23 cellular contexts compared by ENCODE assay signal in the genomic region with DNA sequence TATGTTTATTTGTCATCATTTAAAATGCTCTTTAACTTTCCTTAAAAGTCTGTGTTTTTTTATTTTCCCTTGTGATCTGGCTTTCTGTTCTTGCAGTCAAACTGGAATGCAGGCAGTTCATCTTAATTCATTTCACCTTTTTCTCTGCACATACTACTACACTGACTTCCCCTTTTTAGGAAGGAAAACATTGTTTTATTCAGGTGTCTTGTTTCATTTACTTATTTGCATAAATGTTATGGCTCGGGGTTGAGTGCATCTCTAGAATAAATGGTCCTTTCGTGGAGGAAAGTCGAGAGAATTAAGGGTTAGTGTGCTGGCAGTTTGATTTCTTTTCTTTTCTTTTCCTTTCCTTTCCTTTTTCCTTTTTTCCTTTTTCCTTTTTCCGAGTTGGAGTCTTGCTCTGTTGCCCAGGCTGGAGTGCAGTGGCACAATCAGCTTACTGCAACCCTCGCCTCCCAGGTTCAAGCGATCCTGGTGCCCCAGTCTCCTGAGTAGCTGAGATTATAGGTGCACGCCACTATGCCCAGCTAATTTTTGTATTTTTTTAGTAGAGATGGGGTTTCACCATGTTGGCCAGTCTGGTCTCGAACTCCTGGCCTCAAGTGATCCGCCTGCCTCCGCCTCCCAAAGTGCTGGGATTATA.
"Had no signal": no experiment of that assay in that cellular context is flagged by ENCODE, and none has a peak within 500 bp of the region (broad histone marks: within the 10 kb centered on the region; RNA-seq: fewer than 3 reads in every experiment).

No MANE protein-coding gene starts in this region.

- H3K9me3 Mint-ChIP-seq: activated CD4-positive, alpha-beta memory T cell treated with anti-CD3 and anti-CD28 coated beads, Interleukin-2, amount 10 ng/mL, durations not matched to agents 7 days and 5 days; activated naive CD4-positive, alpha-beta T cell treated with anti-CD3 and anti-CD28 coated beads, Interleukin-2, amount 10 ng/mL, durations not matched to agents 7 days and 5 days; activated naive CD8-positive, alpha-beta T cell treated with anti-CD3 and anti-CD28 coated beads for 36 hours; activated T-cell treated with anti-CD3 and anti-CD28 coated beads, Interleukin-2, amount 50 U/mL, for 72 hours; activated T-helper 2 cell treated with anti-CD3 and anti-CD28 coated beads, Interferon-gamma antibody, Interleukin-2, Interleukin-4, amounts not matched to agents 10 μg/mL and 5 μg/mL and 100 μg/mL, durations not matched to agents 14 hours and 24 hours and 36 hours had no signal

- H3K4me3 Mint-ChIP-seq: activated CD4-positive, alpha-beta memory T cell treated with anti-CD3 and anti-CD28 coated beads, Interleukin-2, amount 10 ng/mL, durations not matched to agents 7 days and 5 days; activated CD4-positive, alpha-beta T cell treated with anti-CD3 and anti-CD28 coated beads for 36 hours; activated naive CD4-positive, alpha-beta T cell treated with anti-CD3 and anti-CD28 coated beads, Interleukin-2, amount 10 ng/mL, durations not matched to agents 7 days and 5 days; activated naive CD8-positive, alpha-beta T cell treated with anti-CD3 and anti-CD28 coated beads for 36 hours; activated T-cell treated with anti-CD3 and anti-CD28 coated beads, Interleukin-2, amount 50 U/mL, for 72 hours had no signal

- ATAC-seq: activated CD4-positive, alpha-beta T cell treated with anti-CD3 and anti-CD28 coated beads for 36 hours; activated T-cell treated with anti-CD3 and anti-CD28 coated beads, Interleukin-2, amount 50 U/mL, for 72 hours; K562; PC-3 had no signal

- H3K27ac Mint-ChIP-seq: activated CD4-positive, alpha-beta memory T cell treated with anti-CD3 and anti-CD28 coated beads, Interleukin-2, amount 10 ng/mL, durations not matched to agents 7 days and 5 days; activated CD4-positive, alpha-beta T cell treated with anti-CD3 and anti-CD28 coated beads for 36 hours; activated naive CD4-positive, alpha-beta T cell treated with anti-CD3 and anti-CD28 coated beads, Interleukin-2, amount 10 ng/mL, durations not matched to agents 7 days and 5 days; activated naive CD8-positive, alpha-beta T cell treated with anti-CD3 and anti-CD28 coated beads for 36 hours; activated T-cell treated with anti-CD3 and anti-CD28 coated beads, Interleukin-2, amount 50 U/mL, for 72 hours; activated T-helper 2 cell treated with anti-CD3 and anti-CD28 coated beads, Interferon-gamma antibody, Interleukin-2, Interleukin-4, amounts not matched to agents 10 μg/mL and 5 μg/mL and 100 μg/mL, durations not matched to agents 14 hours and 24 hours and 36 hours had no signal

- H3K4me1 Mint-ChIP-seq: activated CD4-positive, alpha-beta memory T cell treated with anti-CD3 and anti-CD28 coated beads, Interleukin-2, amount 10 ng/mL, durations not matched to agents 7 days and 5 days; activated CD4-positive, alpha-beta T cell treated with anti-CD3 and anti-CD28 coated beads for 36 hours; activated naive CD4-positive, alpha-beta T cell treated with anti-CD3 and anti-CD28 coated beads, Interleukin-2, amount 10 ng/mL, durations not matched to agents 7 days and 5 days; activated naive CD8-positive, alpha-beta T cell treated with anti-CD3 and anti-CD28 coated beads for 36 hours had no signal

- DNase-seq: activated CD4-positive, alpha-beta memory T cell treated with anti-CD3 and anti-CD28 coated beads, Interleukin-2, amount 10 ng/mL, durations not matched to agents 7 days and 5 days; activated CD4-positive, alpha-beta T cell treated with anti-CD3 and anti-CD28 coated beads for 36 hours; activated CD4-positive, alpha-beta T cell treated with anti-CD3 and anti-CD28 coated beads, Interleukin-2, amount 50 U/mL, for 1 hour; activated gamma-delta T cell treated with Interleukin-2 at 50 U/mL for 16 hours; activated naive CD4-positive, alpha-beta T cell treated with anti-CD3 and anti-CD28 coated beads, Interleukin-2, amount 10 ng/mL, durations not matched to agents 7 days and 5 days; activated naive CD8-positive, alpha-beta T cell treated with anti-CD3 and anti-CD28 coated beads for 36 hours; activated T-cell treated with anti-CD3 and anti-CD28 coated beads, Interleukin-2, amount 50 U/mL, for 72 hours; brain microvascular endothelial cell; cerebellar nuclear complex; Kasumi-1; NCI-H1048; NCI-H146; NCI-H187 treated with DMSO at 0.1 percent for 48 hours; NCI-H2171; NCI-H2227 treated with DMSO at 0.1 percent for 48 hours; NCI-H446 treated with DMSO at 0.1 percent for 48 hours; NCI-H524 treated with DMSO at 0.1 percent for 48 hours; PC-3; SHP77; T-helper 2 cell; T1000 had no signal

- H3K27me3 Mint-ChIP-seq: activated CD4-positive, alpha-beta memory T cell treated with anti-CD3 and anti-CD28 coated beads, Interleukin-2, amount 10 ng/mL, durations not matched to agents 7 days and 5 days; activated CD4-positive, alpha-beta T cell treated with anti-CD3 and anti-CD28 coated beads for 36 hours; activated naive CD4-positive, alpha-beta T cell treated with anti-CD3 and anti-CD28 coated beads, Interleukin-2, amount 10 ng/mL, durations not matched to agents 7 days and 5 days; activated naive CD8-positive, alpha-beta T cell treated with anti-CD3 and anti-CD28 coated beads for 36 hours had no signal
